Comparison of ENCODE assay signal across 25 cellular contexts in genomic region chr11:122199661-122200060, GRCh38.
DNase-seq lines count a peak whose midpoint lies in the region; ATAC-seq and TF ChIP-seq lines count a peak whose summit lies in the region.
"Had no signal": no experiment of that assay in that cellular context is flagged by ENCODE, and none has a peak within 500 bp of the region (broad histone marks: within the 10 kb centered on the region; RNA-seq: fewer than 3 reads in every experiment).

No MANE protein-coding gene starts in this region.

- H3F3A ChIP-seq in SK-N-SH (replicated peaks; ENCODE audit: insufficient read depth) = peaks cover 46% of the 10 kb centered on the region

- no peak for DNase-seq in HFFc6
- no peak for DNase-seq in SK-N-SH
- peak; percentile 86 to 90 for DNase-seq in dermis microvascular lymphatic vessel endothelial cell (ENCODE audit: low read depth in 2 of 2)
- peak; percentile 66 for DNase-seq in skeletal muscle cell (ENCODE audit: low read depth)
- DNase-seq in endothelial cell (ENCODE audit: low spot score) = no peak
- no peak for DNase-seq in LoVo (ENCODE audit: low spot score)
- DNase-seq: activated CD4-positive, alpha-beta T cell treated with anti-CD3 and anti-CD28 coated beads, Interleukin-2, amount 50 U/mL, for 48 hours; activated naive CD4-positive, alpha-beta T cell treated with anti-CD3 and anti-CD28 coated beads, Interleukin-2, amount 50 U/mL, for 16 hours; anterior cingulate cortex; DMS79; GF-D8; HCEC 1CT; MV-4-11; NCI-H1694; NCI-H2171 treated with DMSO at 0.1 percent for 48 hours; NCI-H524 treated with DMSO at 0.1 percent for 48 hours; pancreas; spleen had no signal

- H3K36me3 ChIP-seq in SK-N-SH (replicated peaks in 1 of 2; ENCODE audit: control insufficient read depth in 1 of 2, insufficient read depth in 2 of 2, low read length in 1 of 2) = no peaks in the 10 kb centered on the region
- H3K36me3 ChIP-seq: pancreas, spleen had no signal

- ATAC-seq in GM19351 (IDR thresholded peaks at IDR 0.05; ENCODE audit: unreplicated experiment) = no peak
- ATAC-seq: activated T-helper 17 cell treated with anti-CD3 and anti-CD28 coated beads, Interleukin-2, amount 50 U/mL, for 72 hours; pancreas had no signal

- H3K27me3 ChIP-seq in SK-N-SH (ENCODE audit: insufficient read depth) = no peaks in the 10 kb centered on the region
- H3K27me3 ChIP-seq: pancreas had no signal

- CTCF ChIA-PET in SK-N-SH (lab: Yijun Ruan, JAX) = interaction anchor here (0.6 to 2.5 kb wide), 4 partner anchors 16 to 544 kb away, joined by 3 to 13 read pairs (median 8); no protein-coding TSS in a partner anchor

- H3K4me3 ChIP-seq in SK-N-SH (ENCODE audit: low read depth in 2 of 2, low read length in 1 of 2) (no peak overlapping the region), skeletal muscle cell (ENCODE audit: low read depth, low read length) (no peak overlapping the region)
- H3K4me3 ChIP-seq: lung, pancreas, spleen had no signal

- H4K20me1 ChIP-seq in SK-N-SH (ENCODE audit: insufficient read depth) = no peaks in the 10 kb centered on the region

- H3K4me1 Mint-ChIP-seq in HFFc6 (ENCODE audit: low read depth) (peaks cover 91% of the 10 kb centered on the region), endothelial cell (ENCODE audit: unreplicated experiment) (peaks cover 6% of the 10 kb centered on the region)
- H3K4me1 Mint-ChIP-seq: activated T-helper 17 cell treated with anti-CD3 and anti-CD28 coated beads, Interleukin-2, amount 50 U/mL, for 72 hours; central memory CD8-positive, alpha-beta T cell had no signal

- H3K9me3 ChIP-seq in SK-N-SH = no peaks in the 10 kb centered on the region
- H3K9me3 ChIP-seq: pancreas, spleen had no signal

- 61% methylated on average over 3 of the region's 3 CpGs for WGBS in SK-N-SH (ENCODE audit: low lambda C conversion rate)

- TF ChIP-seq EP300 in SK-N-SH (IDR thresholded peaks at IDR 0.05; ENCODE audit: borderline replicate concordance in 1 of 2, low read depth in 1 of 2, low read length in 1 of 2) = no peak

- peaks cover 74% of the 10 kb centered on the region for H3K79me2 ChIP-seq in SK-N-SH (ENCODE audit: insufficient read depth)

- H3K9me3 Mint-ChIP-seq in HFFc6 = no peaks in the 10 kb centered on the region
- no peaks in the 10 kb centered on the region for H3K9me3 Mint-ChIP-seq in endothelial cell (ENCODE audit: unreplicated experiment)
- H3K9me3 Mint-ChIP-seq: activated T-helper 17 cell treated with anti-CD3 and anti-CD28 coated beads, Interleukin-2, amount 50 U/mL, for 72 hours; CD14-positive monocyte; central memory CD8-positive, alpha-beta T cell; type B pancreatic cell had no signal

- POLR2A ChIA-PET in SK-N-SH (lab: Yijun Ruan, JAX) = no interaction called here

- H2AFZ ChIP-seq in SK-N-SH (ENCODE audit: low read depth) = no peak overlapping the region

- no peaks in the 10 kb centered on the region for H3K9me2 ChIP-seq in SK-N-SH

- H3K27me3 Mint-ChIP-seq in HFFc6 (ENCODE audit: insufficient read depth) (no peaks in the 10 kb centered on the region), endothelial cell (ENCODE audit: unreplicated experiment) (peaks cover 5% of the 10 kb centered on the region)

- H3K36me3 Mint-ChIP-seq in HFFc6 (ENCODE audit: low read depth) = peaks cover 24% of the 10 kb centered on the region
- no peaks in the 10 kb centered on the region for H3K36me3 Mint-ChIP-seq in endothelial cell (ENCODE audit: low read depth, unreplicated experiment)
- H3K36me3 Mint-ChIP-seq: CD14-positive monocyte had no signal

- peak overlapping the region; percentile 50 to 99; a peak in 3 of 4 replicates for H3K27ac ChIP-seq in SK-N-SH (ENCODE audit: low read depth in 2 of 2, low read length in 1 of 2)
- H3K27ac ChIP-seq: KMS-11, pancreas, spleen had no signal

- peaks cover 13 to 40% of the 10 kb centered on the region in 2 experiments for H3K4me1 ChIP-seq in SK-N-SH (ENCODE audit: control insufficient read depth in 1 of 2, insufficient read depth in 2 of 2, low read depth in 1 of 2, low read length in 1 of 2)

- H3K27ac Mint-ChIP-seq in HFFc6 (peak overlapping the region; percentile 49), endothelial cell (ENCODE audit: unreplicated experiment) (no peak overlapping the region)
- H3K27ac Mint-ChIP-seq: activated T-helper 17 cell treated with anti-CD3 and anti-CD28 coated beads, Interleukin-2, amount 50 U/mL, for 72 hours; CD14-positive monocyte; type B pancreatic cell had no signal

- peak overlapping the region; percentile 25; the same call in 1 of the 2 replicates for H3K4me2 ChIP-seq in SK-N-SH
- H3K4me2 ChIP-seq: KMS-11 had no signal

- H3K9ac ChIP-seq in SK-N-SH = no peak overlapping the region
- H3K9ac ChIP-seq: KMS-11 had no signal

- H3K4me3 Mint-ChIP-seq in HFFc6 = no peak overlapping the region
- no peak overlapping the region for H3K4me3 Mint-ChIP-seq in endothelial cell (ENCODE audit: unreplicated experiment)
- H3K4me3 Mint-ChIP-seq: activated T-helper 17 cell treated with anti-CD3 and anti-CD28 coated beads, Interleukin-2, amount 50 U/mL, for 72 hours; CD14-positive monocyte; central memory CD8-positive, alpha-beta T cell; type B pancreatic cell had no signal

- no peak for TF ChIP-seq CTCF in HFFc6 (IDR thresholded peaks at IDR 0.05)
- TF ChIP-seq CTCF in SK-N-SH (IDR thresholded peaks at IDR 0.05) = no peak
- no peak for TF ChIP-seq CTCF in endothelial cell (IDR thresholded peaks at IDR 0.05; ENCODE audit: unreplicated experiment)

- TF ChIP-seq RAD21 in SK-N-SH (IDR thresholded peaks at IDR 0.05; ENCODE audit: low read length) = no peak

TF ChIP-seq in SK-N-SH, 30 proteins besides CTCF, POLR2A, EP300 and RAD21:
- no peak for TF ChIP-seq CHD2 (IDR thresholded peaks at IDR 0.05; ENCODE audit: low read length, partially characterized antibody)
- peak; percentile 59; the same call in 1 of the 2 replicates for TF ChIP-seq NFIC (IDR thresholded peaks at IDR 0.05; ENCODE audit: borderline replicate concordance)
- TF ChIP-seq, protein P1, sequence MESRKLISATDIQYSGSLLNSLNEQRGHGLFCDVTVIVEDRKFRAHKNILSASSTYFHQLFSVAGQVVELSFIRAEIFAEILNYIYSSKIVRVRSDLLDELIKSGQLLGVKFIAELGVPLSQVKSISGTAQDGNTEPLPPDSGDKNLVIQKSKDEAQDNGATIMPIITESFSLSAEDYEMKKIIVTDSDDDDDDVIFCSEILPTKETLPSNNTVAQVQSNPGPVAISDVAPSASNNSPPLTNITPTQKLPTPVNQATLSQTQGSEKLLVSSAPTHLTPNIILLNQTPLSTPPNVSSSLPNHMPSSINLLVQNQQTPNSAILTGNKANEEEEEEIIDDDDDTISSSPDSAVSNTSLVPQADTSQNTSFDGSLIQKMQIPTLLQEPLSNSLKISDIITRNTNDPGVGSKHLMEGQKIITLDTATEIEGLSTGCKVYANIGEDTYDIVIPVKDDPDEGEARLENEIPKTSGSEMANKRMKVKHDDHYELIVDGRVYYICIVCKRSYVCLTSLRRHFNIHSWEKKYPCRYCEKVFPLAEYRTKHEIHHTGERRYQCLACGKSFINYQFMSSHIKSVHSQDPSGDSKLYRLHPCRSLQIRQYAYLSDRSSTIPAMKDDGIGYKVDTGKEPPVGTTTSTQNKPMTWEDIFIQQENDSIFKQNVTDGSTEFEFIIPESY (IDR thresholded peaks at IDR 0.05; ENCODE audit: borderline replicate concordance, low read depth) = no peak

Comparison
In these comparisons a context has a peak if more than half of its experiments do, and no peak if none do; other contexts are left out.
1. DNase-seq: peak in dermis microvascular lymphatic vessel endothelial cell (2 of 2) and skeletal muscle cell (single experiment); none in HFFc6 (single experiment), SK-N-SH (single experiment), endothelial cell (single experiment) and LoVo (single experiment).